Comparison of ENCODE assay signal across 25 cellular contexts in genomic region chr1:5729636-5730145, GRCh38.
"Had no signal": no experiment of that assay in that cellular context is flagged by ENCODE, and none has a peak within 500 bp of the region (broad histone marks: within the 10 kb centered on the region; RNA-seq: fewer than 3 reads in every experiment).

No MANE protein-coding gene starts in this region.

- H3K9me3 Mint-ChIP-seq: activated B cell treated with CpG ODN at 0.5 μM for 24 hours; activated naive CD8-positive, alpha-beta T cell treated with anti-CD3 and anti-CD28 coated beads, Interleukin-2, amount 50 U/mL, for 24 hours; activated T-helper 17 cell treated with anti-CD3 and anti-CD28 coated beads, Interleukin-2, amount 50 U/mL, for 72 hours; central memory CD8-positive, alpha-beta T cell had no signal

- ATAC-seq: activated naive CD8-positive, alpha-beta T cell treated with anti-CD3 and anti-CD28 coated beads, Interleukin-2, amount 50 U/mL, for 24 hours; activated T-helper 17 cell treated with anti-CD3 and anti-CD28 coated beads, Interleukin-2, amount 50 U/mL, for 72 hours; T-helper 17 cell had no signal

- H3K4me3 ChIP-seq: MG63 had no signal

- H3K27ac Mint-ChIP-seq: activated B cell treated with CpG ODN at 0.5 μM for 24 hours; activated CD4-positive, alpha-beta memory T cell treated with anti-CD3 and anti-CD28 coated beads, Interleukin-2, amount 10 ng/mL, durations not matched to agents 7 days and 5 days; activated naive CD8-positive, alpha-beta T cell treated with anti-CD3 and anti-CD28 coated beads, Interleukin-2, amount 50 U/mL, for 24 hours; activated T-helper 17 cell treated with anti-CD3 and anti-CD28 coated beads, Interleukin-2, amount 50 U/mL, for 72 hours; brain; T-helper 17 cell had no signal

- H3K4me3 Mint-ChIP-seq: activated B cell treated with CpG ODN at 0.5 μM for 24 hours; activated CD4-positive, alpha-beta memory T cell treated with anti-CD3 and anti-CD28 coated beads, Interleukin-2, amount 10 ng/mL, durations not matched to agents 7 days and 5 days; activated naive CD8-positive, alpha-beta T cell treated with anti-CD3 and anti-CD28 coated beads, Interleukin-2, amount 50 U/mL, for 24 hours; activated T-helper 17 cell treated with anti-CD3 and anti-CD28 coated beads, Interleukin-2, amount 50 U/mL, for 72 hours; brain; central memory CD8-positive, alpha-beta T cell; T-helper 17 cell had no signal

- H3K9me3 ChIP-seq: MG63 had no signal

- H3K27me3 ChIP-seq: MG63 had no signal

- H3K36me3 ChIP-seq: MG63 had no signal

- H3K4me1 Mint-ChIP-seq: activated B cell treated with CpG ODN at 0.5 μM for 24 hours; activated CD4-positive, alpha-beta memory T cell treated with anti-CD3 and anti-CD28 coated beads, Interleukin-2, amount 10 ng/mL, durations not matched to agents 7 days and 5 days; activated naive CD8-positive, alpha-beta T cell treated with anti-CD3 and anti-CD28 coated beads, Interleukin-2, amount 50 U/mL, for 24 hours; activated T-helper 17 cell treated with anti-CD3 and anti-CD28 coated beads, Interleukin-2, amount 50 U/mL, for 72 hours; central memory CD8-positive, alpha-beta T cell had no signal

- H3K27me3 Mint-ChIP-seq: activated CD4-positive, alpha-beta memory T cell treated with anti-CD3 and anti-CD28 coated beads, Interleukin-2, amount 10 ng/mL, durations not matched to agents 7 days and 5 days; brain had no signal

- DNase-seq: activated B cell treated with CpG ODN at 0.5 μM for 24 hours; activated CD4-positive, alpha-beta memory T cell treated with anti-CD3 and anti-CD28 coated beads, Interleukin-2, amount 10 ng/mL, durations not matched to agents 7 days and 5 days; activated CD4-positive, alpha-beta T cell treated with anti-CD3 and anti-CD28 coated beads, Interleukin-2, amount 50 U/mL, for 1 hour; activated naive CD4-positive, alpha-beta T cell treated with anti-CD3 and anti-CD28 coated beads, Interleukin-2, amount 50 U/mL, for 16 hours; activated naive CD8-positive, alpha-beta T cell treated with anti-CD3 and anti-CD28 coated beads, Interleukin-2, amount 50 U/mL, for 24 hours; activated T-cell treated with anti-CD3 and anti-CD28 coated beads for 4 hours; activated T-cell treated with anti-CD3 and anti-CD28 coated beads, Interleukin-2, amount 50 U/mL, for 48 hours; amniotic stem cell; MG63; MV-4-11; NCI-H1092 treated with DMSO at 0.1 percent for 48 hours; NCI-H1436; NCI-H1694 treated with DMSO at 0.1 percent for 48 hours; NCI-H2029 treated with DMSO at 0.1 percent for 48 hours; NCI-H345; NCI-H510A treated with DMSO at 0.1 percent for 48 hours; NCI-H69; NK-92 treated with Interleukin-12 subunit alpha and Interleukin-12 subunit beta, amount 100 ng/mL, for 24 hours; PC-3; SHP77 treated with DMSO at 0.1 percent for 48 hours; T-helper 17 cell; T-helper 9 cell had no signal

- H3K36me3 Mint-ChIP-seq: brain had no signal
